Comparison of ENCODE assay signal across 12 cellular contexts in the genomic region with DNA sequence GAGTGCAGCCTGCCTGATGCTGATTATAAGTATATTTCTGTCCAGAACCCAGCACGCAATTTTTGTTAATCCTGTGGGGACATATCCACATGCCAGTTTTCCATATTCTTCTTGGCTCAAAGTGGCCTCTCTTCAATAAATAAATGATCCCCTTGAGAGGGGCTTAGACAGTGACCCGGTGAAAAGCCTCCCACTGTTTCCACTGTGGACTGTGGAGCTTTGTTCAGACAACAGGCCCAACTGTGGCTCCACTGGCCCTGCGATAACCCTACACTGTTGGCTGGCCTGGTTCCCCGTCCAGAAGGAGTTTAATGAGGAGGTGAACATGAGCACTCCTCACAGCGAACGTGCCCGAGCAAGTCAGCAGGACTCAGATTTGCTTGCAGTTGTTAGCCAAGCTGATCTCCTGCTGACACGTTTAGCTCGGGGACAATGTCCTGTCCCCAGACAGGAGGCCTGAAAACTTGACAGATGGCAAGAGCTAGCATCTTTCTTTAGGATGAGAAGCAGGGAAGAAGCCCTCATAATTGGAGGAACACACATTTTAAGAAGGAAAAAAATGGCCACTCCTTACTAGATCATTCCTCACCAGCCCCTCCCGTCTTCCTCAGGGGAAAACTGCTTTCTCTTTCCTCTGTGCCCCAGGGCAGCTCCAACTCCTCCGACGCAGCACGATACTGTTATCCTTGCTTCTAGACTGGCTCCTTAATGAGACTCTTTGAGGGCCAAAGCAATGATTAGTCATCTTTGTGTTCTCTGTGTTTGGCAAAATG. TPM values are rescaled to one million over a fixed set of nuclear protein-coding genes. Genes with fewer than 3 reads are reported as not detected.
DNase-seq lines count a peak whose midpoint lies in the region; ATAC-seq, FAIRE-seq and TF ChIP-seq lines count a peak whose summit lies in the region.
"Had no signal": no experiment of that assay in that cellular context is flagged by ENCODE, and none has a peak within 500 bp of the region (broad histone marks: within the 10 kb centered on the region; RNA-seq: fewer than 3 reads in every experiment).

No MANE protein-coding gene starts in this region.

- no peak overlapping the region for H3K4ac ChIP-seq in H1 (replicated peaks; ENCODE audit: insufficient read length, low read depth, low read length)

- CTCF ChIA-PET in H1 (lab: Charles Lee; ENCODE audit: partially characterized antibody): interaction anchor here (0.7 to 3.6 kb wide), 8 partner anchors 8 to 352 kb away, joined by 3 to 21 read pairs (median 4); no protein-coding TSS in a partner anchor

- TF ChIP-seq CTCF in H1 (IDR thresholded peaks at IDR 0.05; ENCODE audit: control extremely low read depth in 1 of 3, insufficient read depth in 1 of 3, low read depth in 1 of 3, low read length in 3 of 3) (no peak), prostate gland (IDR thresholded peaks at IDR 0.05) (no peak), left lung (IDR thresholded peaks at IDR 0.05) (no peak)

- no peak overlapping the region for H3K14ac ChIP-seq in H1 (ENCODE audit: insufficient read length)

- no peak overlapping the region for H4K8ac ChIP-seq in H1 (ENCODE audit: extremely low read depth, insufficient read depth, low read length)

- peak overlapping the region; percentile 92; the same call in 1 of the 2 replicates for H2BK12ac ChIP-seq in H1 (ENCODE audit: low read depth, low read length)

- intact Hi-C loops in prostate gland (cut with DNase I) (no loop called here), left lung (cut with DNase I) (no loop called here), left cardiac atrium (cut with DNase I) (no loop called here)

- no peak overlapping the region for H3K4me3 ChIP-seq in H1 (ENCODE audit: extremely low read depth in 1 of 4, insufficient read depth in 2 of 4, low read depth in 3 of 4, low read length in 4 of 4)
- no peak overlapping the region for H3K4me3 ChIP-seq in prostate gland
- H3K4me3 ChIP-seq in left lung: no peak overlapping the region

- no peak overlapping the region for H3K9ac ChIP-seq in H1 (replicated peaks in 1 of 4; ENCODE audit: extremely low read depth in 1 of 4, low read depth in 3 of 4, low read length in 3 of 4)

- no peaks in the 10 kb centered on the region for H3K79me1 ChIP-seq in H1 (ENCODE audit: low read depth, low read length)

- 85% methylated on average over 13 of the region's 13 CpGs; no CpG with 5 or more reads in 1 of the 2 experiments for WGBS in H1 (ENCODE audit: extremely low coverage in 1 of 2, insufficient coverage in 1 of 2, insufficient read length in 1 of 2, insufficient replicate concordance in 2 of 2, low coverage in 1 of 2, low lambda C conversion rate in 2 of 2, missing lambda C conversion rate in 1 of 2), 2 experiments
- 51% methylated on average over 13 of the region's 13 CpGs for WGBS in prostate gland

- no peak overlapping the region for H4K5ac ChIP-seq in H1 (ENCODE audit: insufficient read length, low read depth, low read length)

- H3K4me1 ChIP-seq in H1 (replicated peaks in 1 of 4; ENCODE audit: control insufficient read depth in 3 of 4, insufficient read depth in 4 of 4, low read length in 3 of 4) (peaks cover 0 to 11% (median 5%) of the 10 kb centered on the region in 4 experiments), prostate gland (replicated peaks) (no peaks in the 10 kb centered on the region), left lung (no peaks in the 10 kb centered on the region)

- H3K36me3 ChIP-seq in H1 (ENCODE audit: control insufficient read depth in 2 of 4, insufficient read depth in 4 of 4, low read length in 3 of 4): no peaks in the 10 kb centered on the region
- no peaks in the 10 kb centered on the region for H3K36me3 ChIP-seq in prostate gland
- no peaks in the 10 kb centered on the region for H3K36me3 ChIP-seq in left lung

- TF ChIP-seq EP300 in H1 (IDR thresholded peaks at IDR 0.05; ENCODE audit: borderline replicate concordance in 1 of 2, low read depth in 2 of 2, low read length in 2 of 2): no peak

- no peak overlapping the region for H3K4me2 ChIP-seq in H1 (ENCODE audit: insufficient read depth in 1 of 2, low read depth in 2 of 2, low read length in 2 of 2)

- H3K9me3 ChIP-seq in H1 (ENCODE audit: insufficient read depth in 2 of 2, low read depth in 1 of 2, low read length in 1 of 2): no peaks in the 10 kb centered on the region
- no peaks in the 10 kb centered on the region for H3K9me3 ChIP-seq in prostate gland
- no peaks in the 10 kb centered on the region for H3K9me3 ChIP-seq in left lung

- peak overlapping the region; percentile 76; the same call in 1 of the 2 replicates for H3K18ac ChIP-seq in H1 (ENCODE audit: extremely low read depth, low read length)

- no peak for FAIRE-seq in H1 (lab: Jason Lieb, UNC)

- H3K23me2 ChIP-seq in H1 (ENCODE audit: low read depth, low read length): no peaks in the 10 kb centered on the region

- H4K20me1 ChIP-seq in H1 (replicated peaks in 1 of 2; ENCODE audit: control insufficient read depth in 1 of 2, insufficient read depth in 2 of 2, low read length in 2 of 2): no peaks in the 10 kb centered on the region

- DNase-seq in GOT3 (lab: John Stamatoyannopoulos, UW): peak; percentile 17
- peak; percentile 79 for DNase-seq in NCI-H510A treated with DMSO at 0.1 percent for 48 hours (lab: John Stamatoyannopoulos, UW)
- DNase-seq in H1 (ENCODE audit: low read depth in 1 of 2, low spot score in 2 of 2): no peak
- peak; percentile 76 for DNase-seq in prostate gland (ENCODE audit: low spot score)
- no peak for DNase-seq in mesenteric fat pad (ENCODE audit: low spot score)
- no peak for DNase-seq in left lung
- no peak for DNase-seq in left cardiac atrium
- DNase-seq in left lobe of liver (ENCODE audit: low spot score): no peak
- DNase-seq: activated CD4-positive, CD25-positive, alpha-beta regulatory T cell; DMS53; NCI-H2029; stimulated activated naive B cell treated with anti-CD40 and anti-IgM and Interleukin-4, amounts not matched to agents 10 μg/mL and 1 μg/mL and 100 μg/mL, for 72 hours had no signal

- POLR2A ChIA-PET in H1 (lab: Charles Lee; ENCODE audit: partially characterized antibody): interaction anchor here (1.0 kb wide), 1 partner anchor 17 kb away, joined by 4 read pairs; no protein-coding TSS in a partner anchor

- no peaks in the 10 kb centered on the region for H3K79me2 ChIP-seq in H1 (ENCODE audit: control insufficient read depth in 1 of 2, insufficient read depth in 2 of 2, low read length in 2 of 2)

- H2AK5ac ChIP-seq in H1 (ENCODE audit: low read depth, low read length): 0 out of 2 replicates have a peak overlapping the region, but pooled peaks have one; percentile 28

- H3K56ac ChIP-seq in H1 (replicated peaks; ENCODE audit: insufficient read length, low read depth, low read length): no peak overlapping the region

- TF ChIP-seq POLR2A in H1 (IDR thresholded peaks at IDR 0.05; ENCODE audit: control extremely low read depth in 1 of 2, low read depth in 2 of 2, low read length in 2 of 2): no peak
- no peak for TF ChIP-seq POLR2A in prostate gland (IDR thresholded peaks at IDR 0.05)

- peak overlapping the region; percentile 11 for H2BK120ac ChIP-seq in H1 (replicated peaks; ENCODE audit: low read depth, low read length)

- H3K27me3 ChIP-seq in H1 (replicated peaks in 1 of 4; ENCODE audit: control insufficient read depth in 3 of 4, extremely low read depth in 1 of 4, insufficient read depth in 3 of 4, low read length in 3 of 4) (no peaks in the 10 kb centered on the region), prostate gland (replicated peaks; ENCODE audit: insufficient read depth) (no peaks in the 10 kb centered on the region), left lung (no peaks in the 10 kb centered on the region)

- H3K27ac ChIP-seq in H1 (ENCODE audit: low read depth, low read length) (no peak overlapping the region), prostate gland (peak overlapping the region; percentile 42 to 60), left lung (no peak overlapping the region)

- H4K91ac ChIP-seq in H1 (replicated peaks; ENCODE audit: insufficient read length, low read length): peak overlapping the region; percentile 45

- no peak overlapping the region for H3K23ac ChIP-seq in H1 (ENCODE audit: insufficient read length)

- ATAC-seq in left lung: no peak
- no peak for ATAC-seq in left cardiac atrium
- no peak for ATAC-seq in left lobe of liver
- ATAC-seq: stimulated activated naive B cell treated with anti-CD40 and anti-IgM and Interleukin-4, amounts not matched to agents 10 μg/mL and 1 μg/mL and 100 μg/mL, for 72 hours had no signal

- peak overlapping the region; percentile 8; the same call in 1 of the 2 replicates for H2BK20ac ChIP-seq in H1 (ENCODE audit: low read length)

- peak overlapping the region; percentile 61; the same call in 1 of the 2 replicates for H2BK5ac ChIP-seq in H1 (ENCODE audit: low read depth, low read length)

- no peak for TF ChIP-seq RAD21 in H1 (IDR thresholded peaks at IDR 0.05 in 1 of 2, conservative IDR thresholded peaks at IDR 0.05 in 1 of 2; ENCODE audit: low read depth in 2 of 2, low read length in 2 of 2)

- H2AFZ ChIP-seq in H1 (ENCODE audit: low read length): peak overlapping the region; percentile 77; the same call in 1 of the 2 replicates

- 0 out of 2 replicates have a peak overlapping the region, but pooled peaks have one; percentile 31 for H2BK15ac ChIP-seq in H1 (ENCODE audit: low read length)

TF ChIP-seq in H1, 55 proteins besides CTCF, POLR2A, EP300 and RAD21 (continues in another document):
- TF ChIP-seq TCF12 (IDR thresholded peaks at IDR 0.05; ENCODE audit: low read depth, low read length) (no peak), RNF2 (IDR thresholded peaks at IDR 0.05; ENCODE audit: borderline replicate concordance, low read depth, low read length, missing control alignments, poor library complexity, severe bottlenecking) (no peak), FOSL1 (IDR thresholded peaks at IDR 0.05; ENCODE audit: insufficient read depth, low read depth, low read length) (no peak), EGR1 (IDR thresholded peaks at IDR 0.05; ENCODE audit: borderline replicate concordance, low read depth, low read length) (no peak), TAF1 (IDR thresholded peaks at IDR 0.05; ENCODE audit: low read depth, low read length) (no peak), GTF2F1 (IDR thresholded peaks at IDR 0.05; ENCODE audit: borderline replicate concordance, low read depth, low read length) (no peak), ASH2L (IDR thresholded peaks at IDR 0.05; ENCODE audit: low read length) (no peak)

RNA-seq across cellular contexts. Expression of a gene that starts 20.0 kb away (rescaled TPM):
- 60.8 and 62.0 TPM in 2 replicates for total RNA-seq in H1 (2021; fragmentation: NEBNext Ultra II Directional; extraction: Animal tissue kit (Norgen Biotek cat#: 25700))
- polyA plus RNA-seq in H1 (2011; rRNA removed): 16.6 and 19.8 TPM in 2 replicates
- 18.3 TPM for polyA plus RNA-seq in H1 (2011; cell fraction: cytosol; rRNA removed)
- polyA plus RNA-seq in H1 (2011; cell fraction: nucleus; rRNA removed): 55.0 TPM
- 28.3 to 36.5 TPM (median 32.7 TPM) in 4 replicates for polyA plus RNA-seq in H1 (2012, experiment 1 of 2)
- 8.4 TPM for polyA plus RNA-seq in H1 (2012, experiment 2 of 2)
- 18.5 TPM for polyA plus RNA-seq in H1 (2013, experiment 1 of 2)
- polyA plus RNA-seq in H1 (2013, experiment 2 of 2): 19.1 TPM
- 31.5 and 34.8 TPM in 2 replicates for polyA minus RNA-seq in H1 (2011; rRNA and poly(A)+ RNA removed)
- 29.1 TPM for polyA minus RNA-seq in H1 (2011; cell fraction: cytosol; rRNA and poly(A)+ RNA removed)
- 75.2 TPM for polyA minus RNA-seq in H1 (2011; cell fraction: nucleus; rRNA and poly(A)+ RNA removed)
- total RNA-seq in prostate gland: 10 to 100 TPM; 11.2 to 73.1 TPM
- 2.3 TPM for total RNA-seq in mesenteric fat pad
- total RNA-seq in left lung: 10 to 100 TPM in 1 of 2 donors, 1 to 10 TPM in 1; 7.3 to 12.8 TPM
- 1 to 10 TPM; 4.3 to 4.7 TPM for total RNA-seq in left cardiac atrium
- 2.5 TPM for total RNA-seq in left lobe of liver

Comparison
In these comparisons a context has a peak if more than half of its experiments do, and no peak if none do; other contexts are left out.
1. DNase-seq: peak in GOT3 (single experiment), NCI-H510A treated with DMSO at 0.1 percent for 48 hours (single experiment) and prostate gland (single experiment); none in H1 (0 of 2), mesenteric fat pad (single experiment), left lung (0 of 2), left cardiac atrium (single experiment) and left lobe of liver (single experiment).
2. H3K27ac ChIP-seq: peak in prostate gland (2 of 2); none in H1 (single experiment) and left lung (0 of 2).